Comparison of ENCODE assay signal across 10 cellular contexts in genomic region chr9:114452219-114453169, GRCh38. TPM values are rescaled to one million over a fixed set of nuclear protein-coding genes. Genes with fewer than 3 reads are reported as not detected.
A peak's percentile ranks its signal among the peaks of the same experiment; 100 is the strongest.
DNase-seq lines count a peak whose midpoint lies in the region; TF ChIP-seq lines count a peak whose summit lies in the region.
"Had no signal": no experiment of that assay in that cellular context is flagged by ENCODE, and none has a peak within 500 bp of the region (broad histone marks: within the 10 kb centered on the region; RNA-seq: fewer than 3 reads in every experiment).

No MANE protein-coding gene starts in this region.

- peaks cover 6% of the 10 kb centered on the region for H3K9me3 Mint-ChIP-seq in activated T-cell treated with anti-CD3 and anti-CD28 coated beads, Interleukin-2, amount 50 U/mL, for 24 hours
- H3K9me3 Mint-ChIP-seq in neural progenitor cell: no peaks in the 10 kb centered on the region

- H3K27me3 Mint-ChIP-seq in activated T-cell treated with anti-CD3 and anti-CD28 coated beads, Interleukin-2, amount 50 U/mL, for 24 hours: no peaks in the 10 kb centered on the region
- H3K27me3 Mint-ChIP-seq in neural progenitor cell (ENCODE audit: insufficient read depth, low read depth): no peaks in the 10 kb centered on the region

- no peak overlapping the region for H3K4me2 ChIP-seq in neural progenitor cell

- H2AFZ ChIP-seq in neural progenitor cell (replicated peaks): no peak overlapping the region

- H3K4me3 Mint-ChIP-seq in activated T-cell treated with anti-CD3 and anti-CD28 coated beads, Interleukin-2, amount 50 U/mL, for 24 hours: no peak overlapping the region
- no peak overlapping the region for H3K4me3 Mint-ChIP-seq in neural progenitor cell

- DNase-seq in NOMO-1 treated with DMSO at 0.1 percent for 48 hours (lab: John Stamatoyannopoulos, UW; ENCODE audit: unreplicated experiment) (peak; percentile 20), NOMO-1 (lab: John Stamatoyannopoulos, UW; ENCODE audit: unreplicated experiment in 2 of 2) (no peak), NCI-H2171 (lab: John Stamatoyannopoulos, UW) (peak; percentile 55), HEK293T (ENCODE audit: extremely low spot score) (no peak), neural progenitor cell (ENCODE audit: low spot score) (no peak)
- peak; percentile 42 for DNase-seq in activated T-cell treated with anti-CD3 and anti-CD28 coated beads, Interleukin-2, amount 50 U/mL, for 24 hours
- peak; percentile 22 for DNase-seq in stimulated activated CD4-positive, alpha-beta T cell treated with anti-CD3 and anti-CD28 coated beads, Interleukin-4, amount 100 ng/mL, for 1 hour
- DNase-seq in NK-92 treated with Interleukin-12 subunit alpha and Interleukin-12 subunit beta, amount 100 ng/mL, for 24 hours (lab: John Stamatoyannopoulos, UW): no peak
- DNase-seq: brain microvascular endothelial cell had no signal

- H3K4me1 ChIP-seq in neural progenitor cell: no peaks in the 10 kb centered on the region

- H3K27ac ChIP-seq in neural progenitor cell: no peak overlapping the region
- H3K27ac ChIP-seq: brain microvascular endothelial cell had no signal

- TF ChIP-seq CTCF in neural progenitor cell (IDR thresholded peaks at IDR 0.05): no peak

- H4K20me1 ChIP-seq in neural progenitor cell (ENCODE audit: low read depth): no peaks in the 10 kb centered on the region

- H3K36me3 Mint-ChIP-seq in activated T-cell treated with anti-CD3 and anti-CD28 coated beads, Interleukin-2, amount 50 U/mL, for 24 hours (ENCODE audit: low read depth): no peaks in the 10 kb centered on the region
- peaks cover 2% of the 10 kb centered on the region for H3K36me3 Mint-ChIP-seq in neural progenitor cell

- no peaks in the 10 kb centered on the region for H3K36me3 ChIP-seq in neural progenitor cell
- H3K36me3 ChIP-seq: brain microvascular endothelial cell, tibial nerve had no signal

- no peaks in the 10 kb centered on the region for H3F3A ChIP-seq in neural progenitor cell (ENCODE audit: low read depth)

- no peak overlapping the region for H3K9ac ChIP-seq in neural progenitor cell

- no peaks in the 10 kb centered on the region for H3K27me3 ChIP-seq in neural progenitor cell
- H3K27me3 ChIP-seq: brain microvascular endothelial cell, tibial nerve had no signal

- H3K27ac Mint-ChIP-seq in activated T-cell treated with anti-CD3 and anti-CD28 coated beads, Interleukin-2, amount 50 U/mL, for 24 hours: peak overlapping the region; percentile 72
- no peak overlapping the region for H3K27ac Mint-ChIP-seq in neural progenitor cell

- H3K9me3 ChIP-seq in neural progenitor cell (ENCODE audit: low read depth): no peaks in the 10 kb centered on the region
- H3K9me3 ChIP-seq: tibial nerve had no signal

- no peaks in the 10 kb centered on the region for H3K79me2 ChIP-seq in neural progenitor cell (ENCODE audit: low read depth)

- CTCF ChIA-PET in HEK293T (lab: Yijun Ruan, JAX): no interaction called here

- H3K4me3 ChIP-seq in neural progenitor cell: no peak overlapping the region
- H3K4me3 ChIP-seq: tibial nerve had no signal

- peaks cover 22% of the 10 kb centered on the region for H3K4me1 Mint-ChIP-seq in activated T-cell treated with anti-CD3 and anti-CD28 coated beads, Interleukin-2, amount 50 U/mL, for 24 hours (ENCODE audit: low read depth)
- peaks cover 8% of the 10 kb centered on the region for H3K4me1 Mint-ChIP-seq in neural progenitor cell

- POLR2A ChIA-PET in HEK293T (lab: Yijun Ruan, JAX): no interaction called here

TF ChIP-seq in HEK293T, 16 proteins besides CTCF, POLR2A, EP300 and RAD21:
- TF ChIP-seq, protein P1, sequence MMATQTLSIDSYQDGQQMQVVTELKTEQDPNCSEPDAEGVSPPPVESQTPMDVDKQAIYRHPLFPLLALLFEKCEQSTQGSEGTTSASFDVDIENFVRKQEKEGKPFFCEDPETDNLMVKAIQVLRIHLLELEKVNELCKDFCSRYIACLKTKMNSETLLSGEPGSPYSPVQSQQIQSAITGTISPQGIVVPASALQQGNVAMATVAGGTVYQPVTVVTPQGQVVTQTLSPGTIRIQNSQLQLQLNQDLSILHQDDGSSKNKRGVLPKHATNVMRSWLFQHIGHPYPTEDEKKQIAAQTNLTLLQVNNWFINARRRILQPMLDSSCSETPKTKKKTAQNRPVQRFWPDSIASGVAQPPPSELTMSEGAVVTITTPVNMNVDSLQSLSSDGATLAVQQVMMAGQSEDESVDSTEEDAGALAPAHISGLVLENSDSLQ (IDR thresholded peaks at IDR 0.05): no peak
- no peak for TF ChIP-seq CTBP1 (IDR thresholded peaks at IDR 0.05; ENCODE audit: borderline replicate concordance)

RNA-seq across cellular contexts. Expression of gene WHRN, which starts 52.8 kb away (rescaled TPM):
- 1.1 and 6.6 TPM in 2 replicates for total RNA-seq in neural progenitor cell (ENCODE audit: low replicate concordance)

Comparison
In these comparisons a context has a peak if more than half of its experiments do, and no peak if none do; other contexts are left out.
1. DNase-seq: peak in NOMO-1 treated with DMSO at 0.1 percent for 48 hours (single experiment), NCI-H2171 (single experiment), activated T-cell treated with anti-CD3 and anti-CD28 coated beads, Interleukin-2, amount 50 U/mL, for 24 hours (single experiment) and stimulated activated CD4-positive, alpha-beta T cell treated with anti-CD3 and anti-CD28 coated beads, Interleukin-4, amount 100 ng/mL, for 1 hour (single experiment); none in NOMO-1 (0 of 2), NK-92 treated with Interleukin-12 subunit alpha and Interleukin-12 subunit beta, amount 100 ng/mL, for 24 hours (single experiment), HEK293T (single experiment) and neural progenitor cell (single experiment).